In the genomic region with DNA sequence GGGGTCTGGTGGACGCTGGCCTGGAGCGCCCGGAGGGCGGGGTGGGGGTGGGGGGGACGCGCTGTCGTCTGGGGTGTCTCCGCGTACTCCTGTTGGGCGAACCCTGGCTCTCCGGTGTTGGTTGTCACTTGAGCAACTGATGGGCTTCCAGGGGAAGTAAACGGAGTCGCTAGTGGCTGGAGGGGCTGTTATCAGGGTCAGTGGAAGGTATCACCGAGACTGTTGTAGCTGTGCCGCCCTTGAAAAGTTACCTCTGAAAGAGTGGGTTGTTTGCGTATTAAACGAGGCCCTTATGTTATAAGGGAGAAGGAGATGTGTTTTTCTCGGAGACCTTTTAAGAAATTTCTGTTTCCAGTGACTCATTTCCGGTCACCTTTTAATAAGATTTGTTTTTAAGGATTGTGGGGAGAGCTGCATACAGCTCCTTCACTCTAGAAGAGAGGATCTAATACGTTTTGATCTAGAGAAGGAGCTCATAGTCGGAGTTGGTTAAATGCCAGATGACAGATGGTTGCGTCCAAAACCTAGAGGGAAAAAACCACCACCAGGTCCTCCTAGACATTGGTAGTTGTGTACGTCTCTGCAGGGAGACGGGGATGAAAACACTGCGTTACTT, we compare ENCODE assay signal across 9 cellular contexts. TPM values are rescaled to one million over a fixed set of nuclear protein-coding genes. Genes with fewer than 3 reads are reported as not detected.
DNase-seq lines count a peak whose midpoint lies in the region; ATAC-seq and TF ChIP-seq lines count a peak whose summit lies in the region.
"Had no signal": no experiment of that assay in that cellular context is flagged by ENCODE, and none has a peak within 500 bp of the region (broad histone marks: within the 10 kb centered on the region; RNA-seq: fewer than 3 reads in every experiment).

No MANE protein-coding gene starts in this region.

- H3K27me3 Mint-ChIP-seq in neural crest cell (ENCODE audit: low read depth), result peaks cover 89% of the 10 kb centered on the region

- H3K4me1 Mint-ChIP-seq in neural crest cell, result peaks cover 12% of the 10 kb centered on the region

- no peaks in the 10 kb centered on the region for H3K9me3 Mint-ChIP-seq in neural crest cell

- H3K27ac Mint-ChIP-seq in neural crest cell (ENCODE audit: unreplicated experiment), result no peak overlapping the region

- H3K27ac ChIP-seq in ectodermal cell (ENCODE audit: insufficient read depth, low read depth, low read length, poor library complexity, severe bottlenecking), result no peak overlapping the region

- DNase-seq in AG09309 (ENCODE audit: low read depth), result no peak
- DNase-seq in NCI-H1694 treated with DMSO at 0.1 percent for 48 hours (lab: John Stamatoyannopoulos, UW), result peak; percentile 63
- DNase-seq in neural crest cell (ENCODE audit: low read depth, low spot score), result no peak
- DNase-seq in midbrain (lab: John Stamatoyannopoulos, UW), result no peak
- DNase-seq: left colon had no signal

- 21 to 23% methylated on average over 25 of the region's 25 CpGs for WGBS in ectodermal cell, 2 experiments

- peaks cover 61% of the 10 kb centered on the region for H3K27me3 ChIP-seq in ectodermal cell (ENCODE audit: control insufficient read depth, insufficient read depth, low read length, poor library complexity, severe bottlenecking)

- TF ChIP-seq CTCF in AG09309 (IDR thresholded peaks at IDR 0.05; ENCODE audit: control insufficient read depth, insufficient read depth, low read depth, low read length, missing control alignments) (no peak), neural crest cell (conservative IDR thresholded peaks at IDR 0.05) (no peak)

- H3K9me3 ChIP-seq in ectodermal cell (ENCODE audit: control insufficient read depth, low read length), result no peaks in the 10 kb centered on the region

- H3K36me3 ChIP-seq in ectodermal cell (ENCODE audit: control insufficient read depth, insufficient read depth, low read length), result no peaks in the 10 kb centered on the region

- no peaks in the 10 kb centered on the region for H3K4me1 ChIP-seq in ectodermal cell (ENCODE audit: control insufficient read depth, insufficient read depth, low read length)

- H3K36me3 Mint-ChIP-seq in neural crest cell (ENCODE audit: low read depth), result no peaks in the 10 kb centered on the region

- H3K4me3 Mint-ChIP-seq in neural crest cell, result peak overlapping the region; percentile 71

- H3K4me3 ChIP-seq in AG09309 (ENCODE audit: control insufficient read depth, low read depth, low read length), result peak overlapping the region; percentile 44
- H3K4me3 ChIP-seq in ectodermal cell (ENCODE audit: insufficient read depth, low read depth, low read length), result peak overlapping the region; percentile 51

- no peak for ATAC-seq in GM21619 (IDR thresholded peaks at IDR 0.05; ENCODE audit: unreplicated experiment)
- ATAC-seq in GM19397 (IDR thresholded peaks at IDR 0.05; ENCODE audit: unreplicated experiment), result no peak
- no peak for ATAC-seq in GM21360 (IDR thresholded peaks at IDR 0.05; ENCODE audit: unreplicated experiment)
- ATAC-seq: left colon had no signal

RNA-seq across cellular contexts. Expression of a gene that starts 0.7 kb away (rescaled TPM):
- polyA plus RNA-seq in ectodermal cell (2013, experiment 1 of 4), result 0.22 TPM
- polyA plus RNA-seq in ectodermal cell (2013, experiment 2 of 4), result 0.14 TPM
- polyA plus RNA-seq in ectodermal cell (2013, experiment 3 of 4), result 0.53 TPM
- 0.16 TPM for polyA plus RNA-seq in ectodermal cell (2013, experiment 4 of 4)
- total RNA-seq in neural crest cell, result not detected in 2 replicates
- total RNA-seq: left colon had no signal
